Comparison of ENCODE assay signal across 2 cellular contexts in the genomic region with DNA sequence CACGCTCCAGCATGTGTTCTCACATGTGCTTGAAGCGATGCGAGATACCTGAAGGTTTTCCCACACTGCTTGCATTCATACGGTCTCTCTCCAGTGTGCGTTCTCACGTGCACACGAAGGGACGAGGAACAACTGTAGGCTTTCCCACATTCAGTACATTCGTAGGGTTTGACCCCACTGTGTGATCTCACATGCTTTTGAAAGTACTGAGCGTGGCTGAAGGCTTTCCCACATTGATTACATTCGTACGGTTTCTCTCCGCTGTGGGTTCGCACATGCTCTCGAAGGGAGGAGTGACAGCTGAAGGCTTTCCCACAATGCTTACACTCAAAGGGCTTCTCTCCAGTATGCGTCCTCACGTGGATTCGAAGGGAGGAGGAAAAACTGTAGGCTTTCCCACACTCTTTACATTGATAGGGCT.
TF ChIP-seq lines count a peak whose summit lies in the region.

No MANE protein-coding gene starts in this region.

TF ChIP-seq in WTC11, 78 proteins besides CTCF, POLR2A, EP300 and RAD21:
- TF ChIP-seq NFATC4 (CRISPR knock-in tag; IDR thresholded peaks at IDR 0.05) (no peak), GTF2I (CRISPR knock-in tag; conservative IDR thresholded peaks at IDR 0.05) (peak; percentile 92; the same call in 1 of the 2 replicates), NR1H2 (CRISPR knock-in tag; IDR thresholded peaks at IDR 0.05) (no peak)
- TF ChIP-seq, protein P1, sequence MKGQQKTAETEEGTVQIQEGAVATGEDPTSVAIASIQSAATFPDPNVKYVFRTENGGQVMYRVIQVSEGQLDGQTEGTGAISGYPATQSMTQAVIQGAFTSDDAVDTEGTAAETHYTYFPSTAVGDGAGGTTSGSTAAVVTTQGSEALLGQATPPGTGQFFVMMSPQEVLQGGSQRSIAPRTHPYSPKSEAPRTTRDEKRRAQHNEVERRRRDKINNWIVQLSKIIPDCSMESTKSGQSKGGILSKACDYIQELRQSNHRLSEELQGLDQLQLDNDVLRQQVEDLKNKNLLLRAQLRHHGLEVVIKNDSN (CRISPR knock-in tag; IDR thresholded peaks at IDR 0.05), result no peak

TF ChIP-seq in endothelial cell of umbilical vein, 7 proteins besides CTCF, POLR2A, EP300 and RAD21:
- no peak for TF ChIP-seq GATA2 (IDR thresholded peaks at IDR 0.05; ENCODE audit: insufficient read depth, insufficient read length, low read depth, low read length)
- TF ChIP-seq FOS (IDR thresholded peaks at IDR 0.05; ENCODE audit: borderline replicate concordance, insufficient read depth, low read length), result no peak
- TF ChIP-seq POLR2AphosphoS5 (IDR thresholded peaks at IDR 0.05; ENCODE audit: insufficient read depth, low read depth, low read length), result no peak
- no peak for TF ChIP-seq JUN (IDR thresholded peaks at IDR 0.05; ENCODE audit: borderline replicate concordance, insufficient read depth, insufficient read length, low read depth)
- TF ChIP-seq EZH2 (IDR thresholded peaks at IDR 0.05; ENCODE audit: borderline replicate concordance, low read depth, low read length, severe bottlenecking), result no peak
- no peak for TF ChIP-seq MYC (IDR thresholded peaks at IDR 0.05; ENCODE audit: low read depth, low read length)
- TF ChIP-seq, protein P2, sequence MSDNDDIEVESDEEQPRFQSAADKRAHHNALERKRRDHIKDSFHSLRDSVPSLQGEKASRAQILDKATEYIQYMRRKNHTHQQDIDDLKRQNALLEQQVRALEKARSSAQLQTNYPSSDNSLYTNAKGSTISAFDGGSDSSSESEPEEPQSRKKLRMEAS (IDR thresholded peaks at IDR 0.05; ENCODE audit: insufficient read depth, insufficient read length), result no peak
